29 cellular contexts compared by ENCODE assay signal in genomic region chr9:33355933-33356332, GRCh38. TPM values are rescaled to one million over a fixed set of nuclear protein-coding genes. Genes with fewer than 3 reads are reported as not detected.
DNase-seq lines count a peak whose midpoint lies in the region; ATAC-seq, FAIRE-seq and TF ChIP-seq lines count a peak whose summit lies in the region.
"Had no signal": no experiment of that assay in that cellular context is flagged by ENCODE, and none has a peak within 500 bp of the region (broad histone marks: within the 10 kb centered on the region; RNA-seq: fewer than 3 reads in every experiment).

No MANE protein-coding gene starts in this region.

- H4K20me1 ChIP-seq in HepG2 (ENCODE audit: insufficient read depth, low read length) (no peaks in the 10 kb centered on the region; the same call in 1 of the 2 replicates), K562 (replicated peaks; ENCODE audit: control insufficient read depth, insufficient read depth, low read length) (no peaks in the 10 kb centered on the region)
- H4K20me1 ChIP-seq: BLaER1 had no signal

- H3K27ac Mint-ChIP-seq in glutamatergic neuron (ENCODE audit: unreplicated experiment) = no peak overlapping the region
- H3K27ac Mint-ChIP-seq: CD14-positive monocyte; CD4-positive, CD25-positive, alpha-beta regulatory T cell; CD8-positive, alpha-beta memory T cell had no signal

- BruUV-seq in HepG2 (replicated peaks; lab: Mats Ljungman, UMichigan) = no TSS peak
- no TSS peak for BruUV-seq in K562 (replicated peaks; lab: Mats Ljungman, UMichigan)

- TF ChIP-seq POLR2A in HepG2 (IDR thresholded peaks at IDR 0.05; ENCODE audit: insufficient read depth in 1 of 2, low read depth in 2 of 2, low read length in 2 of 2) (no peak), right lobe of liver (IDR thresholded peaks at IDR 0.05) (no peak), K562 (conservative IDR thresholded peaks at IDR 0.05) (no peak)

- DNase-seq in HepG2 (ENCODE audit: low spot score) = no peak
- DNase-seq in right lobe of liver = no peak
- DNase-seq in K562 (ENCODE audit: extremely low read depth in 1 of 4, low spot score in 3 of 4) = no peak
- DNase-seq in urothelium cell line (ENCODE audit: low spot score) = no peak
- DNase-seq in glutamatergic neuron = no peak
- DNase-seq: ACHN; BE2C; C1 segment of cervical spinal cord; CD4-positive, alpha-beta memory T cell; CD4-positive, CD25-positive, alpha-beta regulatory T cell; CD8-positive, alpha-beta memory T cell; COR-L47; DMS 273 treated with DMSO at 0.1 percent for 48 hours; DMS153; DMS53; DMS79; DND-41; EL; GDM1 had no signal

- POLR2A ChIA-PET in HepG2 (lab: Yijun Ruan, JAX) = interaction anchor here (1.3 kb wide), 1 partner anchor 66 kb away, joined by 3 read pairs; the partner anchor contains the start of gene NFX1
- POLR2A ChIA-PET in K562 (lab: Yijun Ruan, JAX) = no interaction called here

- no peaks in the 10 kb centered on the region for H3K9me3 Mint-ChIP-seq in glutamatergic neuron (ENCODE audit: unreplicated experiment)
- H3K9me3 Mint-ChIP-seq: CD14-positive monocyte; CD4-positive, alpha-beta memory T cell; CD4-positive, CD25-positive, alpha-beta regulatory T cell; CD8-positive, alpha-beta memory T cell had no signal

- H3K36me3 ChIP-seq in HepG2 (replicated peaks in 1 of 2; ENCODE audit: control insufficient read depth in 1 of 2, insufficient read depth in 2 of 2, low read length in 2 of 2) = peaks cover 3 to 13% of the 10 kb centered on the region in 2 experiments; a peak in 4 of 5 replicates
- peaks cover 0 to 24% (median 0%) of the 10 kb centered on the region in 4 donors for H3K36me3 ChIP-seq in right lobe of liver
- peaks cover 26% of the 10 kb centered on the region; the same call in 2 of the 3 replicates for H3K36me3 ChIP-seq in K562 (ENCODE audit: control insufficient read depth, insufficient read depth, low read length)

- no peak overlapping the region for H3K4me2 ChIP-seq in HepG2 (ENCODE audit: low read depth, low read length)
- no peak overlapping the region for H3K4me2 ChIP-seq in K562 (ENCODE audit: insufficient read depth, low read length)
- H3K4me2 ChIP-seq: BLaER1 had no signal

- no peak for TF ChIP-seq CTCF in HepG2 (CRISPR knock-in tag; IDR thresholded peaks at IDR 0.05)
- no peak for TF ChIP-seq CTCF in right lobe of liver (IDR thresholded peaks at IDR 0.05)
- TF ChIP-seq CTCF in K562 (IDR thresholded peaks at IDR 0.05 in 2 of 3, conservative IDR thresholded peaks at IDR 0.05 in 1 of 3; ENCODE audit: insufficient read depth in 2 of 3, low read depth in 1 of 3, low read length in 3 of 3) = no peak
- no peak for TF ChIP-seq CTCF in glutamatergic neuron (IDR thresholded peaks at IDR 0.05; ENCODE audit: partially characterized antibody, unreplicated experiment)

- no peak overlapping the region for H3K4me3 Mint-ChIP-seq in glutamatergic neuron (ENCODE audit: unreplicated experiment)
- H3K4me3 Mint-ChIP-seq: CD14-positive monocyte; CD4-positive, alpha-beta memory T cell; CD4-positive, CD25-positive, alpha-beta regulatory T cell; CD8-positive, alpha-beta memory T cell had no signal

- H3K36me3 Mint-ChIP-seq in glutamatergic neuron (ENCODE audit: unreplicated experiment) = no peaks in the 10 kb centered on the region

- H3K4me3 ChIP-seq in HepG2 (replicated peaks in 1 of 3; ENCODE audit: insufficient read depth in 1 of 3, low read depth in 2 of 3, low read length in 3 of 3) (no peak overlapping the region), right lobe of liver (no peak overlapping the region), K562 (no peak overlapping the region)
- H3K4me3 ChIP-seq: BLaER1, GM12878 had no signal

- H2AFZ ChIP-seq in HepG2 (ENCODE audit: low read length) = no peak overlapping the region
- H2AFZ ChIP-seq in K562 (ENCODE audit: low read depth, low read length) = no peak overlapping the region

- H3K4me1 Mint-ChIP-seq in glutamatergic neuron (ENCODE audit: low read depth, unreplicated experiment) = peaks cover 6% of the 10 kb centered on the region
- H3K4me1 Mint-ChIP-seq: CD8-positive, alpha-beta memory T cell had no signal

- no peak for TF ChIP-seq RAD21 in HepG2 (CRISPR knock-in tag; IDR thresholded peaks at IDR 0.05)
- TF ChIP-seq RAD21 in K562 (CRISPR knock-in tag; conservative IDR thresholded peaks at IDR 0.05 in 1 of 2, IDR thresholded peaks at IDR 0.05 in 1 of 2) = no peak

- intact Hi-C loops in HepG2 (cut with micrococcal nuclease; ENCODE audit: unreplicated experiment) = no loop called here
- intact Hi-C loops in right lobe of liver (cut with DNase I) = no loop called here
- intact Hi-C loops in K562 (cut with micrococcal nuclease) = no loop called here

- CTCF ChIA-PET in HepG2 (lab: Yijun Ruan, JAX; ENCODE audit: low intra/inter-chr PET ratio, low total read pairs) (no interaction called here), K562 (lab: Yijun Ruan, JAX; ENCODE audit: low intra/inter-chr PET ratio) (no interaction called here)

- H3K79me2 ChIP-seq in HepG2 (ENCODE audit: insufficient read depth, low read length) (no peaks in the 10 kb centered on the region), K562 (ENCODE audit: control insufficient read depth, insufficient read depth, low read length) (no peaks in the 10 kb centered on the region)

- in situ Hi-C loops in HepG2 (cut with HindIII; ENCODE audit: extremely low pct_ligation_motif_present, low pct_unique_long_range_greater_than_20kb) (no loop called here), K562 (cut with MboI) (no loop called here)

- no peaks in the 10 kb centered on the region for H3K27me3 ChIP-seq in HepG2 (ENCODE audit: control insufficient read depth in 1 of 2, insufficient read depth in 2 of 2, low read length in 2 of 2)
- H3K27me3 ChIP-seq in right lobe of liver = no peaks in the 10 kb centered on the region
- no peaks in the 10 kb centered on the region for H3K27me3 ChIP-seq in K562 (ENCODE audit: control insufficient read depth in 2 of 2, insufficient read depth in 2 of 2, low read length in 2 of 2)
- H3K27me3 ChIP-seq: BE2C, BLaER1 had no signal

- H3K27me3 Mint-ChIP-seq in glutamatergic neuron (ENCODE audit: unreplicated experiment) = no peaks in the 10 kb centered on the region
- H3K27me3 Mint-ChIP-seq: CD4-positive, alpha-beta memory T cell; CD4-positive, CD25-positive, alpha-beta regulatory T cell; CD8-positive, alpha-beta memory T cell had no signal

- H3K9ac ChIP-seq in HepG2 (ENCODE audit: insufficient read depth, low read depth, low read length) (no peak overlapping the region), K562 (ENCODE audit: insufficient read depth in 1 of 2, low read depth in 2 of 2, low read length in 2 of 2) (no peak overlapping the region)
- H3K9ac ChIP-seq: BLaER1 had no signal

- 92% methylated on average over 1 of the region's 1 CpG for WGBS in HepG2 (ENCODE audit: low lambda C conversion rate)
- WGBS in right lobe of liver (ENCODE audit: insufficient coverage, low coverage, low lambda C conversion rate, missing lambda C conversion rate) = 83% methylated on average over 1 of the region's 1 CpG
- WGBS in K562 (ENCODE audit: insufficient coverage, low coverage, missing lambda C conversion rate) = 100% methylated on average over 1 of the region's 1 CpG

- FAIRE-seq in HepG2 (lab: Jason Lieb, UNC) (no peak), K562 (lab: Jason Lieb, UNC) (no peak), urothelium cell line (lab: Jason Lieb, UNC) (peak; percentile 44)
- FAIRE-seq: GM12878, GM12892, GM18507 had no signal

- H3K27ac ChIP-seq in HepG2 (ENCODE audit: extremely low read length, insufficient read depth, low read length) (no peak overlapping the region), right lobe of liver (no peak overlapping the region), K562 (ENCODE audit: extremely low read depth, low read depth, low read length) (no peak overlapping the region)
- H3K27ac ChIP-seq: 22Rv1, BLaER1 had no signal

- ATAC-seq in HepG2 (no peak), right lobe of liver (no peak), K562 (no peak), GM21360 (IDR thresholded peaks at IDR 0.05; ENCODE audit: unreplicated experiment) (no peak)
- ATAC-seq: GM12878 had no signal

- TF ChIP-seq EP300 in HepG2 (IDR thresholded peaks at IDR 0.05; ENCODE audit: low read depth in 2 of 2, low read length in 2 of 2) (no peak), HepG2 (CRISPR knock-in tag; IDR thresholded peaks at IDR 0.05; ENCODE audit: borderline replicate concordance) (no peak), K562 (IDR thresholded peaks at IDR 0.05; ENCODE audit: low read length) (no peak)

- H3K9me1 ChIP-seq in K562 (ENCODE audit: control insufficient read depth, insufficient read depth, low read length) = no peaks in the 10 kb centered on the region

- H3K4me1 ChIP-seq in HepG2 (ENCODE audit: insufficient read depth, low read length) (no peaks in the 10 kb centered on the region), right lobe of liver (no peaks in the 10 kb centered on the region), K562 (replicated peaks in 1 of 2; ENCODE audit: control insufficient read depth in 2 of 2, insufficient read depth in 2 of 2, low read length in 2 of 2) (peaks cover 0 to 12% of the 10 kb centered on the region in 2 experiments; a peak in 4 of 5 replicates)

- H3K9me3 ChIP-seq in HepG2 (ENCODE audit: low read length) (no peaks in the 10 kb centered on the region), right lobe of liver (no peaks in the 10 kb centered on the region), K562 (replicated peaks; ENCODE audit: control insufficient read depth, insufficient read depth, low read depth, low read length) (no peaks in the 10 kb centered on the region; the same call in 1 of the 2 replicates)
- H3K9me3 ChIP-seq: BE2C, BLaER1 had no signal

RNA-seq across cellular contexts. Expression of gene AQP7, which starts 46.4 kb away (rescaled TPM):
- total RNA-seq in HepG2 (2016; rRNA removed; fragmentation: Illumina TruSeq; extraction: Trizol) (0.58 and 1.9 TPM in 2 replicates), right lobe of liver (10 to 100 TPM; 10.4 to 25.1 (median 16.6) TPM), K562 (2014; rRNA removed) (not detected in 2 replicates), K562 (2014; rRNA removed; fragmentation: Illumina TruSeq; extraction: Trizol) (0.06 TPM in 1 of 2 replicates, not detected in the other), K562 (2015; rRNA removed; fragmentation: Illumina TruSeq; extraction: Trizol) (not detected in 2 replicates), K562 (2021) (0.04 and 0.13 TPM in 2 replicates), glutamatergic neuron (ENCODE audit: unreplicated experiment) (not detected)
- total RNA-seq in HepG2 (2016; cell fraction: cytosol; rRNA removed; fragmentation: Illumina TruSeq; extraction: Trizol; ENCODE audit: low read depth) = 0.71 and 0.81 TPM in 2 replicates
- total RNA-seq in HepG2 (2016; cell fraction: insoluble cytoplasmic fraction; rRNA removed; fragmentation: Illumina TruSeq; extraction: Trizol) = 1.0 and 1.6 TPM in 2 replicates
- total RNA-seq in HepG2 (2016; cell fraction: membrane; rRNA removed; fragmentation: Illumina TruSeq; extraction: Trizol) = 0.74 and 0.86 TPM in 2 replicates
- total RNA-seq in HepG2 (2016; cell fraction: nucleus; rRNA removed; fragmentation: Illumina TruSeq; extraction: Trizol) = 2.8 and 3.0 TPM in 2 replicates
- polyA plus RNA-seq in HepG2 (2011; rRNA removed) (2.1 and 5.6 TPM in 2 replicates), K562 (2011; rRNA removed) (0.50 and 0.53 TPM in 2 replicates), K562 (2014; fragmentation: Illumina TruSeq; extraction: Trizol) (0.07 and 0.15 TPM in 2 replicates), K562 (2014; fragmentation: Nextera tagmentation; extraction: Ambion mirVana) (under 1 TPM in 1 of 2 experiments, not detected in 1; 0.11 TPM), K562 (2014; rRNA removed) (0.04 and 0.46 TPM in 2 replicates)
- 2.7 and 3.2 TPM in 2 replicates for polyA plus RNA-seq in HepG2 (2011; cell fraction: cytosol; rRNA removed)
- polyA plus RNA-seq in HepG2 (2011; cell fraction: nucleus; rRNA removed) = 24.1 and 31.8 TPM in 2 replicates
- 7.9 and 9.8 TPM in 2 replicates for polyA plus RNA-seq in HepG2 (2012)
- polyA plus RNA-seq in HepG2 (2016; cell fraction: cytosol; fragmentation: Illumina TruSeq; extraction: Trizol; ENCODE audit: low read depth) = 0.60 and 0.85 TPM in 2 replicates
- polyA plus RNA-seq in HepG2 (2016; cell fraction: insoluble cytoplasmic fraction; fragmentation: Illumina TruSeq; extraction: Trizol; ENCODE audit: low read depth) = 0.82 and 1.2 TPM in 2 replicates
- 1.2 and 1.7 TPM in 2 replicates for polyA plus RNA-seq in HepG2 (2016; cell fraction: membrane; fragmentation: Illumina TruSeq; extraction: Trizol; ENCODE audit: low read depth)
- polyA plus RNA-seq in HepG2 (2016; cell fraction: nucleus; fragmentation: Illumina TruSeq; extraction: Trizol; ENCODE audit: insufficient read depth, low read depth) = 7.8 and 9.5 TPM in 2 replicates
- polyA minus RNA-seq in HepG2 (2011; rRNA and poly(A)+ RNA removed; ENCODE audit: low replicate concordance) = 1.9 and 6.0 TPM in 2 replicates
- polyA minus RNA-seq in HepG2 (2011; cell fraction: cytosol; rRNA and poly(A)+ RNA removed) = 1.2 and 1.5 TPM in 2 replicates
- polyA minus RNA-seq in HepG2 (2011; cell fraction: nucleus; rRNA and poly(A)+ RNA removed) = 6.2 and 6.6 TPM in 2 replicates
- 0.70 and 1.6 TPM in 2 replicates for total RNA-seq in K562 (2011; cell fraction: chromatin; rRNA removed; ENCODE audit: low replicate concordance)
- 0.50 and 1.3 TPM in 2 replicates for total RNA-seq in K562 (2011; cell fraction: nucleolus; rRNA removed)
- 1.3 and 2.0 TPM in 2 replicates for total RNA-seq in K562 (2011; cell fraction: nucleoplasm; rRNA removed)
- polyA plus RNA-seq in K562 (2011; cell fraction: cytosol; rRNA removed) = 0.25 and 1.5 TPM in 2 replicates
- polyA plus RNA-seq in K562 (2011; cell fraction: nucleus; rRNA removed) = 1.5 and 1.9 TPM in 2 replicates
- polyA plus RNA-seq in K562 (2012) = 0.17 and 0.66 TPM in 2 replicates
- polyA minus RNA-seq in K562 (2011; rRNA and poly(A)+ RNA removed) = 0.18 and 0.81 TPM in 2 replicates
- polyA minus RNA-seq in K562 (2011; cell fraction: cytosol; rRNA and poly(A)+ RNA removed) = not detected in 2 replicates
- polyA minus RNA-seq in K562 (2011; cell fraction: nucleus; rRNA and poly(A)+ RNA removed) = 0.22 TPM in 1 of 2 replicates, not detected in the other
- total RNA-seq: A172; A673; CD8-positive, alpha-beta memory T cell; Daoy; GM12878 had no signal
- polyA plus RNA-seq: CD14-positive monocyte; CD8-positive, alpha-beta memory T cell had no signal

Comparison
In these comparisons a context has a peak if more than half of its experiments do, and no peak if none do; other contexts are left out.
1. Of the 241 proteins assayed by ChIP-seq in both HepG2 and K562: peak only in HepG2: none; only in K562: ZFP36; in both: none; in neither: 240.